In genomic region chr15:92130906-92131305, GRCh38 we compare ENCODE assay signal across 17 cellular contexts.
DNase-seq lines count a peak whose midpoint lies in the region; ATAC-seq and TF ChIP-seq lines count a peak whose summit lies in the region.
"Had no signal": no experiment of that assay in that cellular context is flagged by ENCODE, and none has a peak within 500 bp of the region (broad histone marks: within the 10 kb centered on the region; RNA-seq: fewer than 3 reads in every experiment).

No MANE protein-coding gene starts in this region.

- H3K36me3 Mint-ChIP-seq in T-helper 17 cell (ENCODE audit: low read depth) = peaks cover 33% of the 10 kb centered on the region

- no peak for TF ChIP-seq POLR2A in esophagus squamous epithelium (IDR thresholded peaks at IDR 0.05)

- H3K4me3 Mint-ChIP-seq in T-helper 17 cell = peak overlapping the region; percentile 25
- H3K4me3 Mint-ChIP-seq: CD14-positive monocyte; CD8-positive, alpha-beta T cell; HFFc6 had no signal

- TF ChIP-seq CTCF in esophagus squamous epithelium (IDR thresholded peaks at IDR 0.05) = no peak

- H3K36me3 ChIP-seq in esophagus squamous epithelium = peaks cover 0 to 86% (median 15%) of the 10 kb centered on the region in 3 donors

- H3K4me1 ChIP-seq in esophagus squamous epithelium = peaks cover 0 to 4% (median 0%) of the 10 kb centered on the region in 3 donors
- H3K4me1 ChIP-seq: A549 had no signal

- H3K27me3 Mint-ChIP-seq in T-helper 17 cell = no peaks in the 10 kb centered on the region

- ATAC-seq in T-helper 17 cell = no peak
- ATAC-seq: A549; CD8-positive, alpha-beta T cell had no signal

- H3K4me1 Mint-ChIP-seq in T-helper 17 cell = peaks cover 11% of the 10 kb centered on the region
- H3K4me1 Mint-ChIP-seq: CD14-positive monocyte had no signal

- no peak overlapping the region for H3K27ac Mint-ChIP-seq in T-helper 17 cell
- H3K27ac Mint-ChIP-seq: HFFc6 had no signal

- intact Hi-C loops in esophagus squamous epithelium (cut with DNase I) = no loop called here

- WGBS in esophagus squamous epithelium, 2 donors = 72 to 79% methylated on average over 3 of the region's 3 CpGs

- no peaks in the 10 kb centered on the region for H3K27me3 ChIP-seq in esophagus squamous epithelium

- H3K27ac ChIP-seq in esophagus squamous epithelium = no peak overlapping the region
- H3K27ac ChIP-seq: A549, HL-60 had no signal

- H3K4me3 ChIP-seq in esophagus squamous epithelium = no peak overlapping the region
- H3K4me3 ChIP-seq: A549 had no signal

- DNase-seq in M059J (ENCODE audit: low read depth) (peak; percentile 5), T-helper 17 cell (no peak), islet precursor cell (peak; percentile 76), esophagus squamous epithelium (lab: John Stamatoyannopoulos, UW) (no peak), NCI-H2081 (lab: John Stamatoyannopoulos, UW) (no peak), NCI-H146 (lab: John Stamatoyannopoulos, UW) (no peak)
- DNase-seq: CD8-positive, alpha-beta T cell; COR-L47; DMS153; DMS79 treated with DMSO at 0.1 percent for 48 hours; EL; HCEC 1CT; HFFc6; IMR-90 had no signal

- H3K9me3 ChIP-seq in T-helper 17 cell (ENCODE audit: control insufficient read depth, low read length, poor library complexity, severe bottlenecking) (no peaks in the 10 kb centered on the region), esophagus squamous epithelium (no peaks in the 10 kb centered on the region)
- H3K9me3 ChIP-seq: A549 had no signal

Comparison
In these comparisons a context has a peak if more than half of its experiments do, and no peak if none do; other contexts are left out.
1. DNase-seq: peak in M059J (single experiment) and islet precursor cell (single experiment); none in T-helper 17 cell (0 of 3), esophagus squamous epithelium (single experiment), NCI-H2081 (0 of 2) and NCI-H146 (single experiment).